Comparison of ENCODE assay signal across 28 cellular contexts in the genomic region with DNA sequence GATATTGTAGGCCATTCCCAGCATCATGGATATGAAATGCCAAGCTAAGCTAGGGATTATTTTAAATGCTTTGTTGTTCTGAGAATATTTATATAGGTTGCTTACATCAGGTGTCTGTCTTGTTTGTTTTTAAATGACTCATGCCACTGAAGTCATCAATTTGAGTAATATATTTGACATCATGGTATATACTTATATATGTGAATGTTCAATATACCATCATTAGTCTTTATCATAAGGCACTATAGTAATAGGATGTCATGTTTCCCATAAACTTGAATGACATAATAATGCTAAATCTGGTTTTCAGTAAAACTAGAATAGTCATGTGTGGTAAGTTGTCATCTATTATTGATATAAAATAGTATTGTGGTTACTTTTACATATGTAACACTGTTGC.
"Had no signal": no experiment of that assay in that cellular context is flagged by ENCODE, and none has a peak within 500 bp of the region (broad histone marks: within the 10 kb centered on the region; RNA-seq: fewer than 3 reads in every experiment).

No MANE protein-coding gene starts in this region.

- FAIRE-seq: endothelial cell of umbilical vein, frontal cortex, keratinocyte had no signal

- H3K9me3 Mint-ChIP-seq: dendritic cell treated with granulocyte-macrophage colony-stimulating factor and Interleukin-4, amounts not matched to agents 40 ng/mL and 50 ng/mL, for 4 days; immature natural killer cell; mesothelial cell of epicardium; naive B cell; natural killer cell treated with Interleukin-12 subunit alpha and Interleukin-12 subunit beta and Interleukin-15 and Interleukin-18, amount 100 ng/mL, for 72 hours; neural crest cell; stimulated activated effector memory CD8-positive, alpha-beta T cell treated with anti-CD3 and anti-CD28 coated beads, Interleukin-12 subunit alpha, Interleukin-12 subunit beta, amount 100 ng/mL, for 72 hours; type B pancreatic cell had no signal

- H3K9me3 ChIP-seq: colonic mucosa, mucosa of descending colon, right atrium auricular region, stomach, testis, tibial artery had no signal

- H3K4me3 ChIP-seq: colonic mucosa, lung, mucosa of descending colon, right atrium auricular region, stomach, testis, tibial artery had no signal

- H3K27ac ChIP-seq: colonic mucosa, parathyroid adenoma, right atrium auricular region, stomach, testis had no signal

- H3K4me3 Mint-ChIP-seq: dendritic cell treated with granulocyte-macrophage colony-stimulating factor and Interleukin-4, amounts not matched to agents 40 ng/mL and 50 ng/mL, for 4 days; immature natural killer cell; mesothelial cell of epicardium; naive B cell; natural killer cell treated with Interleukin-12 subunit alpha and Interleukin-12 subunit beta and Interleukin-15 and Interleukin-18, amount 100 ng/mL, for 72 hours; neural crest cell; stimulated activated effector memory CD8-positive, alpha-beta T cell treated with anti-CD3 and anti-CD28 coated beads, Interleukin-12 subunit alpha, Interleukin-12 subunit beta, amount 100 ng/mL, for 72 hours; type B pancreatic cell had no signal

- H3K4me1 ChIP-seq: colonic mucosa, parathyroid adenoma, right atrium auricular region, testis had no signal

- H3K27ac Mint-ChIP-seq: dendritic cell treated with granulocyte-macrophage colony-stimulating factor and Interleukin-4, amounts not matched to agents 40 ng/mL and 50 ng/mL, for 4 days; immature natural killer cell; naive B cell; natural killer cell treated with Interleukin-12 subunit alpha and Interleukin-12 subunit beta and Interleukin-15 and Interleukin-18, amount 100 ng/mL, for 72 hours; progenitor cell of endocrine pancreas; stimulated activated effector memory CD8-positive, alpha-beta T cell treated with anti-CD3 and anti-CD28 coated beads, Interleukin-12 subunit alpha, Interleukin-12 subunit beta, amount 100 ng/mL, for 72 hours had no signal

- H3K27me3 Mint-ChIP-seq: dendritic cell treated with granulocyte-macrophage colony-stimulating factor and Interleukin-4, amounts not matched to agents 40 ng/mL and 50 ng/mL, for 4 days; naive B cell; natural killer cell treated with Interleukin-12 subunit alpha and Interleukin-12 subunit beta and Interleukin-15 and Interleukin-18, amount 100 ng/mL, for 72 hours; progenitor cell of endocrine pancreas; type B pancreatic cell had no signal

- DNase-seq: colonic mucosa; effector CD8-positive, alpha-beta T cell; erythroblast; hypothalamus; immature natural killer cell; mesenchymal stem cell; mucosa of descending colon; naive B cell; stimulated activated CD4-positive, alpha-beta T cell treated with anti-CD3 and anti-CD28 coated beads, Interleukin-2, amount 100 ng/mL, for 24 hours; stimulated activated CD4-positive, alpha-beta T cell treated with anti-CD3 and anti-CD28 coated beads, Interleukin-4, amount 100 ng/mL, for 24 hours; stimulated activated naive CD4-positive, alpha-beta T cell treated with Interleukin-2 at 50 U/mL for 16 hours; stomach; testis; tibial artery had no signal

- H3K36me3 Mint-ChIP-seq: natural killer cell treated with Interleukin-12 subunit alpha and Interleukin-12 subunit beta and Interleukin-15 and Interleukin-18, amount 100 ng/mL, for 72 hours had no signal

- ATAC-seq: mucosa of descending colon; natural killer cell treated with Interleukin-12 subunit alpha and Interleukin-12 subunit beta and Interleukin-15 and Interleukin-18, amount 100 ng/mL, for 72 hours; sciatic nerve; stimulated activated effector memory CD8-positive, alpha-beta T cell treated with anti-CD3 and anti-CD28 coated beads, Interleukin-12 subunit alpha, Interleukin-12 subunit beta, amount 100 ng/mL, for 72 hours had no signal
